Comparison of ENCODE assay signal across 13 cellular contexts in the genomic region with DNA sequence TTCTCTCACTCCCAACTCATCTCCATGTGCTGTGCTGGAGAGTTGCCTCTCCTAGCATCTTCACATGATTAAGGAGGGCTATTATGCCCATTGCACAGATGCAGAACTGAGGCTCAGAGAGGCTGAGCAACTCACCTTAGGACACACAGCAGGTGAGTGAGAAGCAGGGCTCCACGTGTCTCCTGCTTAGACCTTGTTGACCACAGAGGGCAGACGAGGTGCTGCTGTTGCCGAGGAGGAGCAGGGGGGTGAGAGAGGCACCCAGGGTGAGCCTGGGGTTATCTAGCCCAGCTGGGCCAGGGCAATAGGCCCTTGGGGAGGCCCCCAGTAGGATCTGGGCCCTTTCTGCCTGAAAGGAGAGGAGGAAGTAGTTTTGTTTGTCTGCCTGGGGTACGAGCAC. TPM values are rescaled to one million over a fixed set of nuclear protein-coding genes. Genes with fewer than 3 reads are reported as not detected.
DNase-seq lines count a peak whose midpoint lies in the region; ATAC-seq, FAIRE-seq and TF ChIP-seq lines count a peak whose summit lies in the region.
"Had no signal": no experiment of that assay in that cellular context is flagged by ENCODE, and none has a peak within 500 bp of the region (broad histone marks: within the 10 kb centered on the region; RNA-seq: fewer than 3 reads in every experiment).

No MANE protein-coding gene starts in this region.

- H3K4me1 Mint-ChIP-seq in naive thymus-derived CD8-positive, alpha-beta T cell = peaks cover 17 to 80% (median 34%) of the 10 kb centered on the region in 4 donors

- ATAC-seq in HG02642 (IDR thresholded peaks at IDR 0.05; ENCODE audit: poor library complexity, unreplicated experiment) (peak; percentile 51), body of pancreas (no peak)
- no peak for ATAC-seq in naive thymus-derived CD8-positive, alpha-beta T cell

- H3K36me3 Mint-ChIP-seq in naive thymus-derived CD8-positive, alpha-beta T cell = peaks cover 0 to 1% (median under 1%) of the 10 kb centered on the region in 3 donors

- FAIRE-seq in kidney (lab: Jason Lieb, UNC) = no peak

- no peaks in the 10 kb centered on the region for H3K36me3 ChIP-seq in kidney (ENCODE audit: control insufficient read depth in 1 of 2, insufficient read depth in 2 of 2, low read length in 2 of 2)
- no peaks in the 10 kb centered on the region for H3K36me3 ChIP-seq in body of pancreas (replicated peaks in 1 of 2; ENCODE audit: insufficient read depth in 1 of 2, low read depth in 2 of 2)
- H3K36me3 ChIP-seq: thoracic aorta had no signal

- H3K27ac ChIP-seq in kidney (ENCODE audit: low read depth in 2 of 2, low read length in 2 of 2) (no peak overlapping the region), body of pancreas (no peak overlapping the region)
- H3K27ac ChIP-seq: thoracic aorta had no signal

- no peak for TF ChIP-seq POLR2A in body of pancreas (IDR thresholded peaks at IDR 0.05)

- H3K9me3 ChIP-seq in kidney (ENCODE audit: control insufficient read depth in 1 of 2, low read length in 2 of 2) (no peaks in the 10 kb centered on the region), body of pancreas (no peaks in the 10 kb centered on the region)
- H3K9me3 ChIP-seq: SK-N-SH, thoracic aorta had no signal

- H3K4me3 Mint-ChIP-seq in naive thymus-derived CD8-positive, alpha-beta T cell = peak overlapping the region in 2 of 10 donors; percentile 24 to 50

- H3K27ac Mint-ChIP-seq in naive thymus-derived CD8-positive, alpha-beta T cell = peak overlapping the region in 6 of 10 donors; percentile 21 to 86 (median 70)

- H3K4me3 ChIP-seq in kidney (ENCODE audit: low read length in 2 of 2) = no peak overlapping the region
- H3K4me3 ChIP-seq in body of pancreas = no peak overlapping the region
- H3K4me3 ChIP-seq: thoracic aorta had no signal

- no peak overlapping the region for H3K9ac ChIP-seq in kidney (ENCODE audit: low read length in 2 of 2)
- H3K9ac ChIP-seq: SK-N-SH had no signal

- TF ChIP-seq CTCF in GM13976 (IDR thresholded peaks at IDR 0.05; ENCODE audit: borderline replicate concordance, control extremely low read depth, extremely low read depth, insufficient read depth, missing control alignments) = no peak
- no peak for TF ChIP-seq CTCF in kidney (IDR thresholded peaks at IDR 0.05; ENCODE audit: borderline replicate concordance, extremely low read depth, insufficient read depth)
- no peak for TF ChIP-seq CTCF in body of pancreas (IDR thresholded peaks at IDR 0.05)

- H3K4me1 ChIP-seq in kidney (ENCODE audit: control insufficient read depth in 1 of 2, insufficient read depth in 1 of 2, low read depth in 1 of 2, low read length in 2 of 2) (no peaks in the 10 kb centered on the region), body of pancreas (peaks cover 32% of the 10 kb centered on the region)

- intact Hi-C loops in kidney (cut with DNase I) = no loop called here
- intact Hi-C loops in body of pancreas (cut with DNase I) = no loop called here

- no peaks in the 10 kb centered on the region for H3K27me3 ChIP-seq in body of pancreas

- H3K27me3 Mint-ChIP-seq in naive thymus-derived CD8-positive, alpha-beta T cell = no peaks in the 10 kb centered on the region

- DNase-seq in GM13976 (ENCODE audit: low spot score) (peak; percentile 56), OCI-M1 (lab: John Stamatoyannopoulos, UW) (peak; percentile 65), kidney (no peak), NCI-H1105 treated with DMSO at 0.1 percent for 48 hours (lab: John Stamatoyannopoulos, UW) (no peak), body of pancreas (no peak), cerebellar cortex (ENCODE audit: low spot score) (no peak)
- peak in 1 of 10 donors; percentile 23 for DNase-seq in naive thymus-derived CD8-positive, alpha-beta T cell
- DNase-seq: NCI-H1048, SK-N-SH had no signal

- WGBS in body of pancreas, 2 donors = 71 to 75% methylated on average over 4 of the region's 4 CpGs

- H3K9me3 Mint-ChIP-seq in naive thymus-derived CD8-positive, alpha-beta T cell = no peaks in the 10 kb centered on the region

- POLR2A ChIA-PET in naive thymus-derived CD8-positive, alpha-beta T cell (lab: Charles Lee) = interaction anchor here (1.0 kb wide), 1 partner anchor 13 kb away, joined by 3 read pairs; no protein-coding TSS in a partner anchor

- in situ Hi-C loops in GM13976 (cut with MboI; ENCODE audit: low sequenced_read_pairs, unreplicated experiment) = no loop called here

RNA-seq across cellular contexts. Expression of a gene that starts 2.4 kb away (rescaled TPM):
- total RNA-seq in naive thymus-derived CD8-positive, alpha-beta T cell = 10 to 100 TPM; 20.5 to 25.2 TPM
- polyA plus RNA-seq in naive thymus-derived CD8-positive, alpha-beta T cell = 1 to 10 TPM; 6.5 to 9.8 (median 6.7) TPM
- total RNA-seq in kidney (7.7 TPM), body of pancreas (1 to 10 TPM; 3.6 to 9.6 TPM)
- 0.41 TPM for polyA plus RNA-seq in kidney (ENCODE audit: insufficient read depth, low read depth, low replicate concordance)
- total RNA-seq: dermis microvascular lymphatic vessel endothelial cell had no signal
- polyA plus RNA-seq: SK-N-SH had no signal

RNA-seq across cellular contexts. Expression of a gene that starts 29.4 kb away (rescaled TPM):
- 10 to 100 TPM; 66.5 to 88.3 TPM for total RNA-seq in naive thymus-derived CD8-positive, alpha-beta T cell
- 10 to 100 TPM; 65.6 to 69.8 (median 66.1) TPM for polyA plus RNA-seq in naive thymus-derived CD8-positive, alpha-beta T cell
- total RNA-seq in kidney = 75.6 TPM
- 38.5 TPM for polyA plus RNA-seq in kidney (ENCODE audit: insufficient read depth, low read depth, low replicate concordance)
- total RNA-seq in body of pancreas = 10 to 100 TPM; 15.5 to 32.2 TPM

RNA-seq across cellular contexts. Expression of a gene that starts 32.3 kb away (rescaled TPM):
- total RNA-seq in naive thymus-derived CD8-positive, alpha-beta T cell = not detected
- not detected for polyA plus RNA-seq in naive thymus-derived CD8-positive, alpha-beta T cell
- total RNA-seq in kidney (not detected), body of pancreas (not detected)
- polyA plus RNA-seq in kidney (ENCODE audit: insufficient read depth, low read depth, low replicate concordance) = not detected
- total RNA-seq: dermis microvascular lymphatic vessel endothelial cell, mucosa of gallbladder, thoracic aorta had no signal
- polyA plus RNA-seq: SK-N-SH had no signal

RNA-seq across cellular contexts. Expression of a gene that starts 44.2 kb away (rescaled TPM):
- total RNA-seq in naive thymus-derived CD8-positive, alpha-beta T cell = 10 to 100 TPM; 70.3 to 74.3 TPM
- polyA plus RNA-seq in naive thymus-derived CD8-positive, alpha-beta T cell = 100 to 1,000 TPM; 150 to 205 (median 183) TPM
- total RNA-seq in kidney (53.5 TPM), body of pancreas (10 to 100 TPM; 29.6 to 44.5 TPM)
- polyA plus RNA-seq in kidney (ENCODE audit: insufficient read depth, low read depth, low replicate concordance) = 105 TPM

RNA-seq across cellular contexts. Expression of a gene that starts 56.7 kb away (rescaled TPM):
- total RNA-seq in naive thymus-derived CD8-positive, alpha-beta T cell = 100 to 1,000 TPM; 151 to 154 TPM
- polyA plus RNA-seq in naive thymus-derived CD8-positive, alpha-beta T cell = 100 to 1,000 TPM; 195 to 288 (median 241) TPM
- total RNA-seq in kidney (67.8 TPM), body of pancreas (10 to 100 TPM; 22.3 to 23.1 TPM)
- 56.0 TPM for polyA plus RNA-seq in kidney (ENCODE audit: insufficient read depth, low read depth, low replicate concordance)

Comparison
In these comparisons a context has a peak if more than half of its experiments do, and no peak if none do; other contexts are left out.
1. DNase-seq: peak in GM13976 (single experiment) and OCI-M1 (single experiment); none in kidney (single experiment), NCI-H1105 treated with DMSO at 0.1 percent for 48 hours (single experiment), body of pancreas (0 of 4) and cerebellar cortex (single experiment).